7 cellular contexts compared by ENCODE assay signal in the genomic region with DNA sequence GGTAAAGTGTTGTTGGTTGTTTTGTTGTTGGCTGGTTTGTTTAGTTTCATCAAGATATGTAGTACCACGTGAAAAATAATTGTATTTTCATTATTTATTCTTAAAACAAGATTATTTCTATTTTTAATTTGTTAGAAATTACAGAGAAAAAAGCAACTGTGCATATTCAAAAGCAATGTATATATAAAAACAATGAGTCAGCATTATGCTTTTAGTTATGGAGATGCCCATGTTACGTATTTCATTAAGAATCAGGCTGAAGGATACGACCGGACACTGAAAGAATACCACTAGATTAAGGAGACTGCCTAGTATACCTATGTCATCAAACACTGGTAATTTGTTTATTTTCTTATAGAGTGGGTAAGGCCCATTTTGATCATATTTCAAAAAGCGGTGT.
"Had no signal": no experiment of that assay in that cellular context is flagged by ENCODE, and none has a peak within 500 bp of the region (broad histone marks: within the 10 kb centered on the region; RNA-seq: fewer than 3 reads in every experiment).

No MANE protein-coding gene starts in this region.

- ATAC-seq: GM23338, HCT116 had no signal

- H3K4me3 ChIP-seq: GM23338, HAP-1 had no signal

- H2AFZ ChIP-seq: GM23338 had no signal

- H3K36me3 ChIP-seq: HAP-1 had no signal

- H3K4me2 ChIP-seq: GM23338 had no signal

- DNase-seq: H7, HFFc6, KG1 had no signal

- H3K27ac ChIP-seq: HL-60 had no signal
